14 cellular contexts compared by ENCODE assay signal in genomic region chr1:193676996-193677569, GRCh38.
"Had no signal": no experiment of that assay in that cellular context is flagged by ENCODE, and none has a peak within 500 bp of the region (broad histone marks: within the 10 kb centered on the region; RNA-seq: fewer than 3 reads in every experiment).

No MANE protein-coding gene starts in this region.

- H3K36me3 ChIP-seq: esophagus muscularis mucosa, heart right ventricle, spleen, thoracic aorta had no signal

- DNase-seq: activated CD4-positive, alpha-beta T cell treated with anti-CD3 and anti-CD28 coated beads, Interleukin-2, amount 50 U/mL, for 48 hours; activated naive CD4-positive, alpha-beta T cell; activated naive CD8-positive, alpha-beta T cell treated with anti-CD3 and anti-CD28 coated beads, Interleukin-2, amount 10 ng/mL, durations not matched to agents 7 days and 5 days; anterior cingulate cortex; effector CD4-positive, alpha-beta T cell; heart right ventricle; kidney glomerular epithelial cell; left ventricle myocardium superior; retina; spleen; stimulated activated naive B cell treated with anti-CD40 and anti-IgM and Interleukin-4, amounts not matched to agents 10 μg/mL and 1 μg/mL and 100 μg/mL, for 72 hours; T-helper 2 cell had no signal

- H3K4me1 ChIP-seq: spleen had no signal

- H3K36me3 Mint-ChIP-seq: activated naive CD8-positive, alpha-beta T cell treated with anti-CD3 and anti-CD28 coated beads, Interleukin-2, amount 10 ng/mL, durations not matched to agents 7 days and 5 days; stimulated activated naive B cell treated with anti-CD40 and anti-IgM and Interleukin-4, amounts not matched to agents 10 μg/mL and 1 μg/mL and 100 μg/mL, for 72 hours had no signal

- ATAC-seq: heart right ventricle; left ventricle myocardium superior; stimulated activated naive B cell treated with anti-CD40 and anti-IgM and Interleukin-4, amounts not matched to agents 10 μg/mL and 1 μg/mL and 100 μg/mL, for 72 hours had no signal

- H3K27me3 ChIP-seq: esophagus muscularis mucosa, heart right ventricle, spleen had no signal

- H3K4me1 Mint-ChIP-seq: activated naive CD8-positive, alpha-beta T cell treated with anti-CD3 and anti-CD28 coated beads, Interleukin-2, amount 10 ng/mL, durations not matched to agents 7 days and 5 days; stimulated activated naive B cell treated with anti-CD40 and anti-IgM and Interleukin-4, amounts not matched to agents 10 μg/mL and 1 μg/mL and 100 μg/mL, for 72 hours had no signal

- H3K4me3 ChIP-seq: esophagus muscularis mucosa, heart right ventricle, spleen, thoracic aorta had no signal

- H3K9me3 ChIP-seq: esophagus muscularis mucosa, heart right ventricle, spleen, thoracic aorta had no signal

- H3K27me3 Mint-ChIP-seq: activated naive CD8-positive, alpha-beta T cell treated with anti-CD3 and anti-CD28 coated beads, Interleukin-2, amount 10 ng/mL, durations not matched to agents 7 days and 5 days; stimulated activated naive B cell treated with anti-CD40 and anti-IgM and Interleukin-4, amounts not matched to agents 10 μg/mL and 1 μg/mL and 100 μg/mL, for 72 hours had no signal

- H3K27ac ChIP-seq: esophagus muscularis mucosa, heart right ventricle, spleen, thoracic aorta had no signal

- H3K4me3 Mint-ChIP-seq: activated naive CD8-positive, alpha-beta T cell treated with anti-CD3 and anti-CD28 coated beads, Interleukin-2, amount 10 ng/mL, durations not matched to agents 7 days and 5 days; stimulated activated naive B cell treated with anti-CD40 and anti-IgM and Interleukin-4, amounts not matched to agents 10 μg/mL and 1 μg/mL and 100 μg/mL, for 72 hours had no signal

- H3K27ac Mint-ChIP-seq: activated naive CD8-positive, alpha-beta T cell treated with anti-CD3 and anti-CD28 coated beads, Interleukin-2, amount 10 ng/mL, durations not matched to agents 7 days and 5 days; stimulated activated naive B cell treated with anti-CD40 and anti-IgM and Interleukin-4, amounts not matched to agents 10 μg/mL and 1 μg/mL and 100 μg/mL, for 72 hours had no signal
